ENCODE assay signal across 8 cellular contexts in genomic region chr6:21588812-21589811, GRCh38. TPM values are rescaled to one million over a fixed set of nuclear protein-coding genes. Genes with fewer than 3 reads are reported as not detected.
DNase-seq lines count a peak whose midpoint lies in the region; ATAC-seq, FAIRE-seq and TF ChIP-seq lines count a peak whose summit lies in the region.

No MANE protein-coding gene starts in this region.

- TF ChIP-seq EP300 in SK-N-SH (IDR thresholded peaks at IDR 0.05; ENCODE audit: borderline replicate concordance in 1 of 2, low read depth in 1 of 2, low read length in 1 of 2) (no peak), upper lobe of left lung (IDR thresholded peaks at IDR 0.05) (no peak)

- TF ChIP-seq RAD21 in SK-N-SH (IDR thresholded peaks at IDR 0.05; ENCODE audit: low read length), result peak; percentile 93

- peak overlapping the region; percentile 88 to 99 for H3K27ac ChIP-seq in SK-N-SH (ENCODE audit: low read depth in 2 of 2, low read length in 1 of 2)
- peak overlapping the region; percentile 87 to 97 (median 96) for H3K27ac ChIP-seq in pancreas
- peak overlapping the region; percentile 80 to 89 (median 84) for H3K27ac ChIP-seq in upper lobe of left lung

- H3K4me3 ChIP-seq in GM12865 (ENCODE audit: low read depth, low read length) (peak overlapping the region; percentile 88), SK-N-SH (ENCODE audit: low read depth in 2 of 2, low read length in 1 of 2) (peak overlapping the region; percentile 78 to 86), pancreas (peak overlapping the region; percentile 49 to 61 (median 55)), upper lobe of left lung (peak overlapping the region; percentile 35 to 75 (median 74))

- intact Hi-C loops in Right ventricle myocardium inferior (cut with DNase I), result loop anchor here (1.0 to 10.0 kb wide), 5 partner anchors 254 to 1078 kb away; no protein-coding TSS in a partner anchor
- intact Hi-C loops in pancreas (cut with DNase I), result no loop called here

- peaks cover 11% of the 10 kb centered on the region for H3K4me1 Mint-ChIP-seq in activated naive CD8-positive, alpha-beta T cell (ENCODE audit: low read depth)

- H3K4me3 Mint-ChIP-seq in activated naive CD8-positive, alpha-beta T cell, result peak overlapping the region; percentile 92

- TF ChIP-seq CTCF in GM12865 (IDR thresholded peaks at IDR 0.05; ENCODE audit: insufficient read depth, low read depth, low read length, missing control alignments), result peak; percentile 93
- TF ChIP-seq CTCF in SK-N-SH (IDR thresholded peaks at IDR 0.05), result peak; percentile 87
- TF ChIP-seq CTCF in pancreas (IDR thresholded peaks at IDR 0.05), result peak; percentile 78 to 95 (median 84)
- peak; percentile 71 to 88 (median 85) for TF ChIP-seq CTCF in upper lobe of left lung (IDR thresholded peaks at IDR 0.05)

- peaks cover 12% of the 10 kb centered on the region for H3K27me3 Mint-ChIP-seq in activated naive CD8-positive, alpha-beta T cell

- H3K9me2 ChIP-seq in SK-N-SH, result no peaks in the 10 kb centered on the region

- CTCF ChIA-PET in SK-N-SH (lab: Yijun Ruan, JAX), result interaction anchor here (0.6 to 4.4 kb wide), 48 partner anchors 8 to 1945 kb away, joined by 3 to 53 read pairs (median 4); no protein-coding TSS in a partner anchor

- H4K20me1 ChIP-seq in SK-N-SH (ENCODE audit: insufficient read depth), result no peaks in the 10 kb centered on the region; the same call in 1 of the 2 replicates

- POLR2A ChIA-PET in SK-N-SH (lab: Yijun Ruan, JAX), result interaction anchor here (0.7 to 3.5 kb wide), 28 partner anchors 11 to 1860 kb away, joined by 3 to 50 read pairs (median 5); no protein-coding TSS in a partner anchor

- peak; percentile 91 for DNase-seq in GM12865 (ENCODE audit: low read depth)
- DNase-seq in NCI-H1048 (lab: John Stamatoyannopoulos, UW), result peak; percentile 72
- peak; percentile 80 for DNase-seq in SK-N-SH
- peak; percentile 94 for DNase-seq in Right ventricle myocardium inferior (ENCODE audit: missing footprints)
- DNase-seq in pancreas, result peak; percentile 83 to 97 (median 90)
- DNase-seq in upper lobe of left lung, result peak; percentile 88 to 94

- H3K27ac Mint-ChIP-seq in activated naive CD8-positive, alpha-beta T cell, result no peak overlapping the region

- H3K4me1 ChIP-seq in SK-N-SH (ENCODE audit: control insufficient read depth in 1 of 2, insufficient read depth in 2 of 2, low read depth in 1 of 2, low read length in 1 of 2) (peaks cover 6 to 11% of the 10 kb centered on the region in 2 experiments; a peak in 3 of 4 replicates), pancreas (peaks cover 0 to 6% (median 0%) of the 10 kb centered on the region in 3 donors), upper lobe of left lung (peaks cover 6 to 37% (median 12%) of the 10 kb centered on the region in 4 donors)

- H3K9me3 ChIP-seq in SK-N-SH, result no peaks in the 10 kb centered on the region
- no peaks in the 10 kb centered on the region for H3K9me3 ChIP-seq in pancreas
- H3K9me3 ChIP-seq in upper lobe of left lung, result no peaks in the 10 kb centered on the region

- peak overlapping the region; percentile 75 for H3K9ac ChIP-seq in SK-N-SH

- H3K36me3 Mint-ChIP-seq in activated naive CD8-positive, alpha-beta T cell, result no peaks in the 10 kb centered on the region

- no peaks in the 10 kb centered on the region for H3K36me3 ChIP-seq in SK-N-SH (replicated peaks in 1 of 2; ENCODE audit: control insufficient read depth in 1 of 2, insufficient read depth in 2 of 2, low read length in 1 of 2)
- no peaks in the 10 kb centered on the region for H3K36me3 ChIP-seq in pancreas
- H3K36me3 ChIP-seq in upper lobe of left lung, result no peaks in the 10 kb centered on the region

- no peaks in the 10 kb centered on the region for H3K9me3 Mint-ChIP-seq in activated naive CD8-positive, alpha-beta T cell (ENCODE audit: low read depth)

- FAIRE-seq in pancreas (lab: Jason Lieb, UNC), result no peak

- H3K4me2 ChIP-seq in SK-N-SH, result peak overlapping the region; percentile 93

- peaks cover 16% of the 10 kb centered on the region for H3F3A ChIP-seq in SK-N-SH (replicated peaks; ENCODE audit: insufficient read depth)

- TF ChIP-seq POLR2A in upper lobe of left lung (IDR thresholded peaks at IDR 0.05), result peak in 2 of 4 donors; percentile 30 to 47

- under 1% methylated on average over 35 of the region's 42 CpGs for WGBS in SK-N-SH (ENCODE audit: low lambda C conversion rate)
- WGBS in pancreas, 2 donors, result 0% methylated on average over 42 of the region's 42 CpGs
- 0 to 1% methylated on average over 42 of the region's 42 CpGs for WGBS in upper lobe of left lung, 2 donors

- peaks cover 4% of the 10 kb centered on the region; the same call in 1 of the 2 replicates for H3K79me2 ChIP-seq in SK-N-SH (ENCODE audit: insufficient read depth)

- H2AFZ ChIP-seq in SK-N-SH (ENCODE audit: low read depth), result peak overlapping the region; percentile 97

- ATAC-seq in HG02571 (IDR thresholded peaks at IDR 0.05; ENCODE audit: unreplicated experiment), result peak; percentile 26
- ATAC-seq in Right ventricle myocardium inferior, result peak; percentile 69
- ATAC-seq in pancreas, result peak; percentile 54 to 75 (median 66)
- peak; percentile 77 to 80 for ATAC-seq in upper lobe of left lung (ENCODE audit: low FRiP score in 2 of 2)

- H3K27me3 ChIP-seq in SK-N-SH (ENCODE audit: insufficient read depth) (no peaks in the 10 kb centered on the region), pancreas (no peaks in the 10 kb centered on the region), upper lobe of left lung (no peaks in the 10 kb centered on the region)

TF ChIP-seq in SK-N-SH, 30 proteins besides CTCF, POLR2A, EP300 and RAD21:
- TF ChIP-seq CHD2 (IDR thresholded peaks at IDR 0.05; ENCODE audit: low read length, partially characterized antibody), result peak; percentile 63
- TF ChIP-seq TAF1 (IDR thresholded peaks at IDR 0.05; ENCODE audit: borderline replicate concordance, low read depth, low read length), result peak; percentile 85
- TF ChIP-seq REST (IDR thresholded peaks at IDR 0.05; ENCODE audit: low read depth, low read length), result 0 out of 2 replicates have a peak, but pooled peaks have one; percentile 27
- TF ChIP-seq YY1 (IDR thresholded peaks at IDR 0.05; ENCODE audit: low read depth), result no peak
- peak; percentile 20; the same call in 1 of the 2 replicates for TF ChIP-seq NRF1 (IDR thresholded peaks at IDR 0.05; ENCODE audit: low read depth, low read length)
- peak; percentile 53; the same call in 1 of the 2 replicates for TF ChIP-seq GABPA (IDR thresholded peaks at IDR 0.05; ENCODE audit: low read depth)
- TF ChIP-seq RCOR1 (IDR thresholded peaks at IDR 0.05; ENCODE audit: low read length), result peak; percentile 41; the same call in 1 of the 2 replicates
- TF ChIP-seq SIN3A (IDR thresholded peaks at IDR 0.05; ENCODE audit: borderline replicate concordance, low read depth, low read length), result peak; percentile 67; the same call in 1 of the 2 replicates
- no peak for TF ChIP-seq RXRA (IDR thresholded peaks at IDR 0.05; ENCODE audit: borderline replicate concordance, low read depth)
- peak; percentile 97 for TF ChIP-seq SMC3 (IDR thresholded peaks at IDR 0.05; ENCODE audit: low read depth, low read length)
- TF ChIP-seq JUND (IDR thresholded peaks at IDR 0.05), result no peak
TF ChIP-seq in SK-N-SH: peak in this region for 8.

RNA-seq across cellular contexts. Expression of gene SOX4, which starts 4.4 kb away (rescaled TPM):
- polyA plus RNA-seq in SK-N-SH (2012; rRNA removed) (5.5 and 5.8 TPM in 2 replicates), pancreas (1 to 10 TPM; 4.7 to 8.7 TPM)
- polyA plus RNA-seq in SK-N-SH (2012; cell fraction: cytosol; rRNA removed), result 7.8 and 7.9 TPM in 2 replicates
- polyA plus RNA-seq in SK-N-SH (2012; cell fraction: nucleus; rRNA removed), result 6.8 and 7.5 TPM in 2 replicates
- total RNA-seq in Right ventricle myocardium inferior (7.8 TPM), pancreas (10 to 100 TPM in 5 of 6 donors, 1 to 10 TPM in 1; 9.7 to 61.9 (median 13.3) TPM), upper lobe of left lung (10 to 100 TPM; 16.4 to 23.4 (median 20.7) TPM)

Comparison
In these comparisons a context has a peak if more than half of its experiments do, and no peak if none do; other contexts are left out.
1. Peak in every context shown above with its lines: DNase-seq, ATAC-seq, H3K4me3 ChIP-seq and H3K27ac ChIP-seq.
2. ATAC-seq: peak in every context shown above with its lines; median percentile 78 in upper lobe of left lung; 69 in Right ventricle myocardium inferior; 66 in pancreas; 26 in HG02571.